14 cellular contexts compared by ENCODE assay signal in genomic region chr17:82299452-82299851, GRCh38. TPM values are rescaled to one million over a fixed set of nuclear protein-coding genes. Genes with fewer than 3 reads are reported as not detected.
DNase-seq lines count a peak whose midpoint lies in the region; ATAC-seq and TF ChIP-seq lines count a peak whose summit lies in the region.
"Had no signal": no experiment of that assay in that cellular context is flagged by ENCODE, and none has a peak within 500 bp of the region (broad histone marks: within the 10 kb centered on the region; RNA-seq: fewer than 3 reads in every experiment).

No MANE protein-coding gene starts in this region.

- TF ChIP-seq CTCF in gastroesophageal sphincter (IDR thresholded peaks at IDR 0.05): no peak

- no peak overlapping the region for H3K4me3 ChIP-seq in gastroesophageal sphincter
- H3K4me3 ChIP-seq: right atrium auricular region had no signal

- peaks cover 91% of the 10 kb centered on the region for H3K4me1 Mint-ChIP-seq in stimulated activated naive CD8-positive, alpha-beta T cell treated with anti-CD3 and anti-CD28 coated beads, Interleukin-15, Interleukin-2, amounts not matched to agents 100 ng/mL and 50 ng/mL, for 24 hours (ENCODE audit: low read depth)

- H3K27me3 Mint-ChIP-seq in stimulated activated naive CD8-positive, alpha-beta T cell treated with anti-CD3 and anti-CD28 coated beads, Interleukin-15, Interleukin-2, amounts not matched to agents 100 ng/mL and 50 ng/mL, for 24 hours: no peaks in the 10 kb centered on the region

- H3K27me3 ChIP-seq in gastroesophageal sphincter: peaks cover 8% of the 10 kb centered on the region
- H3K27me3 ChIP-seq: right atrium auricular region had no signal

- peak overlapping the region; percentile 100 for H3K27ac Mint-ChIP-seq in stimulated activated naive CD8-positive, alpha-beta T cell treated with anti-CD3 and anti-CD28 coated beads, Interleukin-15, Interleukin-2, amounts not matched to agents 100 ng/mL and 50 ng/mL, for 24 hours

- no peak for ATAC-seq in gastroesophageal sphincter
- no peak for ATAC-seq in HG02938 (IDR thresholded peaks at IDR 0.05; ENCODE audit: unreplicated experiment)
- ATAC-seq: Panc1 had no signal

- no peaks in the 10 kb centered on the region for H3K36me3 ChIP-seq in gastroesophageal sphincter
- H3K36me3 ChIP-seq: heart right ventricle, right atrium auricular region had no signal

- no peak for TF ChIP-seq EP300 in gastroesophageal sphincter (IDR thresholded peaks at IDR 0.05)

- TF ChIP-seq POLR2A in gastroesophageal sphincter (IDR thresholded peaks at IDR 0.05): no peak

- peak overlapping the region in 3 of 4 donors; percentile 88 to 95 (median 93) for H3K27ac ChIP-seq in gastroesophageal sphincter
- H3K27ac ChIP-seq: KMS-11 had no signal

- WGBS in gastroesophageal sphincter (ENCODE audit: low coverage in 1 of 2), 2 donors: 86 to 91% methylated on average over 5 to 7 of the region's 10 CpGs

- peak overlapping the region; percentile 94 for H3K4me3 Mint-ChIP-seq in stimulated activated naive CD8-positive, alpha-beta T cell treated with anti-CD3 and anti-CD28 coated beads, Interleukin-15, Interleukin-2, amounts not matched to agents 100 ng/mL and 50 ng/mL, for 24 hours

- H3K9me3 ChIP-seq in gastroesophageal sphincter: no peaks in the 10 kb centered on the region
- H3K9me3 ChIP-seq: heart right ventricle, right atrium auricular region had no signal

- no peaks in the 10 kb centered on the region for H3K9me3 Mint-ChIP-seq in stimulated activated naive CD8-positive, alpha-beta T cell treated with anti-CD3 and anti-CD28 coated beads, Interleukin-15, Interleukin-2, amounts not matched to agents 100 ng/mL and 50 ng/mL, for 24 hours

- no peaks in the 10 kb centered on the region for H3K36me3 Mint-ChIP-seq in stimulated activated naive CD8-positive, alpha-beta T cell treated with anti-CD3 and anti-CD28 coated beads, Interleukin-15, Interleukin-2, amounts not matched to agents 100 ng/mL and 50 ng/mL, for 24 hours (ENCODE audit: low read depth)

- peak; percentile 63 for DNase-seq in activated T-cell treated with anti-CD3 and anti-CD28 coated beads, Interleukin-2, amount 50 U/mL, for 1 hour
- no peak for DNase-seq in activated T-cell treated with anti-CD3 and anti-CD28 coated beads for 4 hours
- peak; percentile 68 to 75 for DNase-seq in activated CD4-positive, alpha-beta T cell treated with anti-CD3 and anti-CD28 coated beads, Interleukin-2, amount 50 U/mL, for 48 hours
- no peak for DNase-seq in anterior cingulate cortex (lab: John Stamatoyannopoulos, UW)
- no peak for DNase-seq in midbrain (lab: John Stamatoyannopoulos, UW)
- DNase-seq: heart right ventricle, mesenchymal stem cell, NCI-H2171 treated with DMSO at 0.1 percent for 48 hours had no signal

- peaks cover 0 to 58% (median 11%) of the 10 kb centered on the region in 3 donors for H3K4me1 ChIP-seq in gastroesophageal sphincter

RNA-seq across cellular contexts. Expression of gene CD7, which starts 18.0 kb away (rescaled TPM):
- total RNA-seq in gastroesophageal sphincter: 1 to 10 TPM in 1 of 4 donors, under 1 TPM in 2, not detected in 1; 0.58 to 1.7 (median 0.94) TPM

RNA-seq across cellular contexts. Expression of gene CSNK1D, which starts 26.0 kb away (rescaled TPM):
- 10 to 100 TPM; 23.4 to 92.1 (median 72.4) TPM for total RNA-seq in gastroesophageal sphincter

RNA-seq across cellular contexts. Expression of gene SECTM1, which starts 34.1 kb away (rescaled TPM):
- 10 to 100 TPM in 3 of 4 donors, 1 to 10 TPM in 1; 6.1 to 22.3 (median 17.6) TPM for total RNA-seq in gastroesophageal sphincter

RNA-seq across cellular contexts. Expression of gene TEX19, which starts 59.6 kb away (rescaled TPM):
- not detected for total RNA-seq in gastroesophageal sphincter
- total RNA-seq: heart right ventricle, right atrium auricular region had no signal

Comparison
In these comparisons a context has a peak if more than half of its experiments do, and no peak if none do; other contexts are left out.
1. DNase-seq: peak in activated T-cell treated with anti-CD3 and anti-CD28 coated beads, Interleukin-2, amount 50 U/mL, for 1 hour (single experiment) and activated CD4-positive, alpha-beta T cell treated with anti-CD3 and anti-CD28 coated beads, Interleukin-2, amount 50 U/mL, for 48 hours (2 of 2); none in activated T-cell treated with anti-CD3 and anti-CD28 coated beads for 4 hours (single experiment), anterior cingulate cortex (0 of 58) and midbrain (single experiment).